In genomic region chr5:10838038-10838437, GRCh38 we compare ENCODE assay signal across 19 cellular contexts.
DNase-seq lines count a peak whose midpoint lies in the region; ATAC-seq and TF ChIP-seq lines count a peak whose summit lies in the region.
"Had no signal": no experiment of that assay in that cellular context is flagged by ENCODE, and none has a peak within 500 bp of the region (broad histone marks: within the 10 kb centered on the region; RNA-seq: fewer than 3 reads in every experiment).

No MANE protein-coding gene starts in this region.

- H3K4me3 ChIP-seq in astrocyte of the spinal cord (ENCODE audit: low read depth, low read length) (no peak overlapping the region), suprapubic skin (no peak overlapping the region), mesendoderm (ENCODE audit: low read length) (no peak overlapping the region)
- H3K4me3 ChIP-seq: testis had no signal

- H3K79me1 ChIP-seq in mesendoderm (ENCODE audit: low read length): no peaks in the 10 kb centered on the region

- DNase-seq in astrocyte of the spinal cord (ENCODE audit: low read depth, low spot score) (peak; percentile 25), suprapubic skin (ENCODE audit: low spot score in 2 of 2) (no peak), NCI-H1417 (lab: John Stamatoyannopoulos, UW) (no peak), posterior vena cava (ENCODE audit: low spot score) (no peak), mesendoderm (no peak)
- DNase-seq: activated CD8-positive, alpha-beta memory T cell treated with anti-CD3 and anti-CD28 coated beads, Interleukin-2, amount 10 ng/mL, durations not matched to agents 7 days and 5 days; activated naive CD4-positive, alpha-beta T cell treated with anti-CD3 and anti-CD28 coated beads for 36 hours; BE2C; DMS153; H9; hippocampal formation; NCI-H1436 treated with DMSO at 0.1 percent for 48 hours; NCI-H510A treated with DMSO at 0.1 percent for 48 hours; PC-3; testis had no signal

- no peaks in the 10 kb centered on the region for H3K79me2 ChIP-seq in mesendoderm (ENCODE audit: control insufficient read depth, insufficient read depth, low read length)

- H2BK15ac ChIP-seq in mesendoderm (replicated peaks; ENCODE audit: low read depth): no peak overlapping the region

- in situ Hi-C loops in astrocyte of the spinal cord (cut with HindIII; ENCODE audit: low sequenced_read_pairs): no loop called here

- 95% methylated on average over 5 of the region's 5 CpGs for whole genome bisulfite sequencing in suprapubic skin
- no CpG with 5 or more reads among the region's 5 CpGs for WGBS in mesendoderm (ENCODE audit: extremely low coverage, insufficient coverage, low lambda C conversion rate)

- TF ChIP-seq CTCF in astrocyte of the spinal cord (IDR thresholded peaks at IDR 0.05; ENCODE audit: low read depth, low read length): no peak
- no peak for TF ChIP-seq CTCF in suprapubic skin (IDR thresholded peaks at IDR 0.05)

- H3K9ac ChIP-seq in mesendoderm (ENCODE audit: low read length): no peak overlapping the region

- TF ChIP-seq EP300 in suprapubic skin (IDR thresholded peaks at IDR 0.05): no peak

- ATAC-seq in GM18870 (IDR thresholded peaks at IDR 0.05; ENCODE audit: unreplicated experiment) (peak; percentile 82), GM21529 (IDR thresholded peaks at IDR 0.05; ENCODE audit: unreplicated experiment) (peak; percentile 82), HG03432 (IDR thresholded peaks at IDR 0.05; ENCODE audit: unreplicated experiment) (peak; percentile 94)
- ATAC-seq: activated CD8-positive, alpha-beta memory T cell treated with anti-CD3 and anti-CD28 coated beads, Interleukin-2, amount 10 ng/mL, durations not matched to agents 7 days and 5 days; PC-3; SK-N-SH treated with all-trans-retinoic acid at 6 μM for 48 hours had no signal

- no peaks in the 10 kb centered on the region for H3K36me3 ChIP-seq in suprapubic skin
- H3K36me3 ChIP-seq in mesendoderm (ENCODE audit: control insufficient read depth, insufficient read depth, low read length): no peaks in the 10 kb centered on the region
- H3K36me3 ChIP-seq: BE2C had no signal

- no peak overlapping the region for H3K18ac ChIP-seq in mesendoderm (ENCODE audit: low read length)

- H4K5ac ChIP-seq in mesendoderm (ENCODE audit: low read length): no peak overlapping the region

- intact Hi-C loops in posterior vena cava (cut with DNase I): no loop called here

- H3K23ac ChIP-seq in mesendoderm (ENCODE audit: low read length): no peak overlapping the region

- no peak overlapping the region for H2BK120ac ChIP-seq in mesendoderm (ENCODE audit: low read depth, low read length)

- no peaks in the 10 kb centered on the region for H3K4me1 ChIP-seq in suprapubic skin
- no peaks in the 10 kb centered on the region for H3K4me1 ChIP-seq in mesendoderm (ENCODE audit: control insufficient read depth, low read depth, low read length)
- H3K4me1 ChIP-seq: BE2C, testis had no signal

- no peak overlapping the region for H3K27ac ChIP-seq in suprapubic skin
- H3K27ac ChIP-seq in mesendoderm (ENCODE audit: low read depth, low read length): no peak overlapping the region
- H3K27ac ChIP-seq: testis had no signal

- TF ChIP-seq POLR2A in suprapubic skin (IDR thresholded peaks at IDR 0.05): no peak

- H2AK5ac ChIP-seq in mesendoderm (ENCODE audit: low read length): no peak overlapping the region

- no peak overlapping the region for H2BK5ac ChIP-seq in mesendoderm (ENCODE audit: low read length)

- H4K8ac ChIP-seq in mesendoderm (ENCODE audit: low read depth, low read length): no peak overlapping the region

- no peak overlapping the region for H3K4ac ChIP-seq in mesendoderm (ENCODE audit: low read depth, low read length)

- H3K4me2 ChIP-seq in mesendoderm (ENCODE audit: low read length): no peak overlapping the region

- no peaks in the 10 kb centered on the region for H3K9me3 ChIP-seq in suprapubic skin
- H3K9me3 ChIP-seq: BE2C, testis had no signal

- H3K27me3 ChIP-seq in suprapubic skin (peaks cover 4% of the 10 kb centered on the region), mesendoderm (ENCODE audit: insufficient read depth, low read length, poor library complexity) (no peaks in the 10 kb centered on the region)
- H3K27me3 ChIP-seq: BE2C, testis had no signal

- no peak overlapping the region for H3K56ac ChIP-seq in mesendoderm (ENCODE audit: low read length)
